In the genomic region with DNA sequence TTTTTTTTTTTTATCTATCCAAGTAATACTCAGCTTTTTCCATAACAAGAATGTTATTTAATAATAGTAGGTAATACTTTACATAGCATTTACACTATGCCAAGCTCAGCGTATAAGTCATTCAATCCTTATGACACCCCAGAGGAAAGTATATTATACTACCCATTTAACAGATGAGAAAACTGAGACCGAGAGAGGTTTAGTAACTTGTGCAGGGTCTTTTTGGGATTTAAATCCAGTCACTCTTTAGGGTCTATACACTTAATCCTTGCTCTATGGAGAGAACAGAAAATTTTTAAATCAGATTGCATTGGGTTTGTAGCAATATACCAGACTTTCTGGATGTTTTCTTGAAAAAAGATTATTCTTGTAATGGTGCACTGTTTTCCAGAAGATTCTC, we compare ENCODE assay signal across 36 cellular contexts.
"Had no signal": no experiment of that assay in that cellular context is flagged by ENCODE, and none has a peak within 500 bp of the region (broad histone marks: within the 10 kb centered on the region; RNA-seq: fewer than 3 reads in every experiment).

No MANE protein-coding gene starts in this region.

- H3K27ac ChIP-seq: KMS-11 had no signal

- DNase-seq: Karpas-422, Kasumi-1, MG63, MM.1S, MV-4-11, NCI-H1048, NCI-H1092, NCI-H1092 treated with DMSO at 0.1 percent for 48 hours, NCI-H1105, NCI-H1105 treated with DMSO at 0.1 percent for 48 hours, NCI-H1417, NCI-H1417 treated with DMSO at 0.1 percent for 48 hours, NCI-H1436, NCI-H1436 treated with DMSO at 0.1 percent for 48 hours, NCI-H146, NCI-H1694, NCI-H1694 treated with DMSO at 0.1 percent for 48 hours, NCI-H187, NCI-H187 treated with DMSO at 0.1 percent for 48 hours, NCI-H1930, NCI-H2029, NCI-H2029 treated with DMSO at 0.1 percent for 48 hours, NCI-H2081, NCI-H2081 treated with DMSO at 0.1 percent for 48 hours, NCI-H2107, NCI-H2171, NCI-H2171 treated with DMSO at 0.1 percent for 48 hours, NCI-H2227 treated with DMSO at 0.1 percent for 48 hours, NCI-H226, NCI-H345, NCI-H446, NCI-H446 treated with DMSO at 0.1 percent for 48 hours, NCI-H510A, NCI-H510A treated with DMSO at 0.1 percent for 48 hours, NCI-H524 had no signal

- H3K4me3 ChIP-seq: MG63 had no signal

- H3K4me2 ChIP-seq: KMS-11 had no signal

- H3K27me3 ChIP-seq: MG63 had no signal

- H3K9ac ChIP-seq: KMS-11 had no signal

- H3K9me3 ChIP-seq: MG63 had no signal
